In genomic region chr2:27078267-27079194, GRCh38 we compare ENCODE assay signal across 8 cellular contexts. TPM values are rescaled to one million over a fixed set of nuclear protein-coding genes. Genes with fewer than 3 reads are reported as not detected.
A peak's percentile ranks its signal among the peaks of the same experiment; 100 is the strongest.
DNase-seq lines count a peak whose midpoint lies in the region; ATAC-seq, FAIRE-seq and TF ChIP-seq lines count a peak whose summit lies in the region.

EMILIN1 (plus strand) TSS chr2:27078615; CDS start chr2:27079066, 451 bp downstream.

- TF ChIP-seq CTCF in astrocyte of the spinal cord (IDR thresholded peaks at IDR 0.05; ENCODE audit: low read depth, low read length) = no peak

- DNase-seq in GOT3 (lab: John Stamatoyannopoulos, UW) = peak; percentile 32
- DNase-seq in astrocyte of the spinal cord (ENCODE audit: low read depth, low spot score) = peak; percentile 96
- no peak for DNase-seq in small intestine
- DNase-seq in SIG-M5 (lab: John Stamatoyannopoulos, UW) = no peak
- no peak for DNase-seq in DMS53 (lab: John Stamatoyannopoulos, UW)
- no peak for DNase-seq in SW 1271 (lab: John Stamatoyannopoulos, UW)

- peak within 1 kb of the TSS in 1 of 2 donors; percentile 77 for H3K27ac ChIP-seq in small intestine (ENCODE audit: low read depth in 1 of 2, low read length in 1 of 2)

- 43 to 76% (median 74%) methylated on average over 32 to 41 of the region's 41 CpGs for WGBS in small intestine, 3 donors

- no peaks in the 10 kb centered on the region for H3K27me3 ChIP-seq in iPS-15b (ENCODE audit: control insufficient read depth, insufficient read depth, low read length)
- H3K27me3 ChIP-seq in small intestine (ENCODE audit: control insufficient read depth in 2 of 2, insufficient read depth in 2 of 2, low read length in 2 of 2) = no peaks in the 10 kb centered on the region

- FAIRE-seq in small intestine (lab: Jason Lieb, UNC) = no peak

- H3K36me3 ChIP-seq in iPS-15b (ENCODE audit: control insufficient read depth, insufficient read depth, low read length) (no peaks in the 10 kb centered on the region), small intestine (ENCODE audit: control insufficient read depth in 2 of 2, insufficient read depth in 2 of 2, low read length in 2 of 2) (no peaks in the 10 kb centered on the region)

- H3K4me1 ChIP-seq in iPS-15b (ENCODE audit: control insufficient read depth, insufficient read depth, low read length) (no peaks in the 10 kb centered on the region), small intestine (ENCODE audit: control insufficient read depth in 2 of 2, insufficient read depth in 1 of 2, low read depth in 1 of 2, low read length in 1 of 2) (no peaks in the 10 kb centered on the region)

- H3K9me3 ChIP-seq in iPS-15b (ENCODE audit: control insufficient read depth, insufficient read depth, low read length) = no peaks in the 10 kb centered on the region
- H3K9me3 ChIP-seq in small intestine (ENCODE audit: control insufficient read depth, low read depth) = no peaks in the 10 kb centered on the region

- ATAC-seq in HG03432 (IDR thresholded peaks at IDR 0.05; ENCODE audit: unreplicated experiment) = no peak

- H3K9ac ChIP-seq in iPS-15b (ENCODE audit: low read depth, low read length) = peak within 1 kb of the TSS; percentile 47

- in situ Hi-C loops in astrocyte of the spinal cord (cut with HindIII; ENCODE audit: low sequenced_read_pairs) = no loop called here

- peak within 1 kb of the TSS; percentile 62 for H3K4me3 ChIP-seq in astrocyte of the spinal cord (ENCODE audit: low read depth, low read length)
- no peak within 1 kb of the TSS for H3K4me3 ChIP-seq in iPS-15b (ENCODE audit: low read depth, low read length)
- peak within 1 kb of the TSS; percentile 24 to 26 for H3K4me3 ChIP-seq in small intestine (ENCODE audit: low read depth in 1 of 2, low read length in 2 of 2)

RNA-seq across cellular contexts. Expression of gene EMILIN1, which starts in this region (rescaled TPM):
- 10 to 100 TPM in 1 of 3 donors, 1 to 10 TPM in 1, under 1 TPM in 1; 0.67 to 23.0 (median 3.8) TPM for polyA plus RNA-seq in small intestine

Comparison
In these comparisons a context has a peak if more than half of its experiments do, and no peak if none do; other contexts are left out.
1. DNase-seq: peak in GOT3 (single experiment) and astrocyte of the spinal cord (single experiment); none in small intestine (single experiment), SIG-M5 (single experiment), DMS53 (single experiment) and SW 1271 (0 of 2).